20 cellular contexts compared by ENCODE assay signal in genomic region chr19:30006206-30006605, GRCh38.
DNase-seq lines count a peak whose midpoint lies in the region; ATAC-seq lines count a peak whose summit lies in the region.
"Had no signal": no experiment of that assay in that cellular context is flagged by ENCODE, and none has a peak within 500 bp of the region (broad histone marks: within the 10 kb centered on the region; RNA-seq: fewer than 3 reads in every experiment).

No MANE protein-coding gene starts in this region.

- no peak for DNase-seq in activated T-cell treated with anti-CD3 and anti-CD28 coated beads, Interleukin-2, amount 50 U/mL, for 24 hours
- DNase-seq in activated T-cell treated with anti-CD3 and anti-CD28 coated beads, Interleukin-2, amount 50 U/mL, for 48 hours, result no peak
- peak; percentile 49 for DNase-seq in Jurkat, Clone E6-1 (ENCODE audit: low read depth, low spot score)
- DNase-seq in natural killer cell treated with Interleukin-12 subunit alpha and Interleukin-12 subunit beta and Interleukin-15 and Interleukin-18, amount 100 ng/mL, for 72 hours (ENCODE audit: low spot score), result no peak
- DNase-seq in NK-92 (lab: John Stamatoyannopoulos, UW; ENCODE audit: unreplicated experiment) (no peak), superior temporal gyrus (ENCODE audit: extremely low spot score) (no peak), NCI-H1930 (lab: John Stamatoyannopoulos, UW) (no peak)
- DNase-seq: amniotic stem cell, H7, kidney glomerular epithelial cell, NCI-H1417, NCI-H524 treated with DMSO at 0.1 percent for 48 hours, SHP77, uterus had no signal

- H3K4me3 ChIP-seq in Jurkat, Clone E6-1 (ENCODE audit: low read length), result no peak overlapping the region
- H3K4me3 ChIP-seq: cardiac muscle cell, uterus had no signal

- peak; percentile 75 for ATAC-seq in activated T-helper 17 cell treated with anti-CD3 and anti-CD28 coated beads, Interleukin-2, amount 50 U/mL, for 72 hours (replicated peaks)
- peak; percentile 40 to 71 for ATAC-seq in natural killer cell treated with Interleukin-12 subunit alpha and Interleukin-12 subunit beta and Interleukin-15 and Interleukin-18, amount 100 ng/mL, for 72 hours
- ATAC-seq: WTC11 had no signal

- no peaks in the 10 kb centered on the region for H3K27me3 Mint-ChIP-seq in activated T-cell treated with anti-CD3 and anti-CD28 coated beads, Interleukin-2, amount 50 U/mL, for 24 hours
- no peaks in the 10 kb centered on the region for H3K27me3 Mint-ChIP-seq in activated T-helper 17 cell treated with anti-CD3 and anti-CD28 coated beads, Interleukin-2, amount 50 U/mL, for 72 hours
- no peaks in the 10 kb centered on the region for H3K27me3 Mint-ChIP-seq in natural killer cell treated with Interleukin-12 subunit alpha and Interleukin-12 subunit beta and Interleukin-15 and Interleukin-18, amount 100 ng/mL, for 72 hours
- H3K27me3 Mint-ChIP-seq: memory B cell had no signal

- no peak overlapping the region for H3K4me3 Mint-ChIP-seq in activated T-cell treated with anti-CD3 and anti-CD28 coated beads, Interleukin-2, amount 50 U/mL, for 24 hours
- peak overlapping the region; percentile 57 for H3K4me3 Mint-ChIP-seq in activated T-helper 17 cell treated with anti-CD3 and anti-CD28 coated beads, Interleukin-2, amount 50 U/mL, for 72 hours
- H3K4me3 Mint-ChIP-seq in natural killer cell treated with Interleukin-12 subunit alpha and Interleukin-12 subunit beta and Interleukin-15 and Interleukin-18, amount 100 ng/mL, for 72 hours, result peak overlapping the region; percentile 70
- H3K4me3 Mint-ChIP-seq: CD14-positive monocyte, memory B cell, nephron, WTC11 had no signal

- no peaks in the 10 kb centered on the region for H3K9me3 Mint-ChIP-seq in activated T-cell treated with anti-CD3 and anti-CD28 coated beads, Interleukin-2, amount 50 U/mL, for 24 hours
- H3K9me3 Mint-ChIP-seq in activated T-helper 17 cell treated with anti-CD3 and anti-CD28 coated beads, Interleukin-2, amount 50 U/mL, for 72 hours, result no peaks in the 10 kb centered on the region
- H3K9me3 Mint-ChIP-seq in natural killer cell treated with Interleukin-12 subunit alpha and Interleukin-12 subunit beta and Interleukin-15 and Interleukin-18, amount 100 ng/mL, for 72 hours, result no peaks in the 10 kb centered on the region
- H3K9me3 Mint-ChIP-seq: CD14-positive monocyte, memory B cell, WTC11 had no signal

- peaks cover 50% of the 10 kb centered on the region for H3K4me1 Mint-ChIP-seq in activated T-cell treated with anti-CD3 and anti-CD28 coated beads, Interleukin-2, amount 50 U/mL, for 24 hours (ENCODE audit: low read depth)
- peaks cover 29% of the 10 kb centered on the region for H3K4me1 Mint-ChIP-seq in activated T-helper 17 cell treated with anti-CD3 and anti-CD28 coated beads, Interleukin-2, amount 50 U/mL, for 72 hours
- peaks cover 26 to 34% of the 10 kb centered on the region in 2 donors for H3K4me1 Mint-ChIP-seq in natural killer cell treated with Interleukin-12 subunit alpha and Interleukin-12 subunit beta and Interleukin-15 and Interleukin-18, amount 100 ng/mL, for 72 hours (ENCODE audit: low read depth in 2 of 2)

- peaks cover 81% of the 10 kb centered on the region for H3K36me3 Mint-ChIP-seq in activated T-cell treated with anti-CD3 and anti-CD28 coated beads, Interleukin-2, amount 50 U/mL, for 24 hours (ENCODE audit: low read depth)
- peaks cover 82% of the 10 kb centered on the region for H3K36me3 Mint-ChIP-seq in activated T-helper 17 cell treated with anti-CD3 and anti-CD28 coated beads, Interleukin-2, amount 50 U/mL, for 72 hours (ENCODE audit: low read depth)
- peaks cover 25% of the 10 kb centered on the region for H3K36me3 Mint-ChIP-seq in natural killer cell treated with Interleukin-12 subunit alpha and Interleukin-12 subunit beta and Interleukin-15 and Interleukin-18, amount 100 ng/mL, for 72 hours

- H3K27ac Mint-ChIP-seq in activated T-cell treated with anti-CD3 and anti-CD28 coated beads, Interleukin-2, amount 50 U/mL, for 24 hours, result peak overlapping the region; percentile 76
- peak overlapping the region; percentile 80 for H3K27ac Mint-ChIP-seq in activated T-helper 17 cell treated with anti-CD3 and anti-CD28 coated beads, Interleukin-2, amount 50 U/mL, for 72 hours
- peak overlapping the region; percentile 66 to 85 for H3K27ac Mint-ChIP-seq in natural killer cell treated with Interleukin-12 subunit alpha and Interleukin-12 subunit beta and Interleukin-15 and Interleukin-18, amount 100 ng/mL, for 72 hours
- H3K27ac Mint-ChIP-seq: CD14-positive monocyte, memory B cell, WTC11 had no signal
